Comparison of ENCODE assay signal across 13 cellular contexts in genomic region chr2:227862741-227863588, GRCh38. TPM values are rescaled to one million over a fixed set of nuclear protein-coding genes. Genes with fewer than 3 reads are reported as not detected.
DNase-seq lines count a peak whose midpoint lies in the region; ATAC-seq and TF ChIP-seq lines count a peak whose summit lies in the region.
"Had no signal": no experiment of that assay in that cellular context is flagged by ENCODE, and none has a peak within 500 bp of the region (broad histone marks: within the 10 kb centered on the region; RNA-seq: fewer than 3 reads in every experiment).

No MANE protein-coding gene starts in this region.

- H3K4me3 ChIP-seq in ascending aorta, result no peak overlapping the region
- H3K4me3 ChIP-seq: cardiac muscle cell had no signal

- intact Hi-C loops in ascending aorta (cut with DNase I), result loop anchor here (2.0 kb wide), 1 partner anchor 44 kb away; no protein-coding TSS in a partner anchor

- no peaks in the 10 kb centered on the region for H3K9me3 ChIP-seq in ascending aorta

- no peaks in the 10 kb centered on the region for H3K27me3 ChIP-seq in ascending aorta
- H3K27me3 ChIP-seq: cardiac muscle cell had no signal

- peak overlapping the region; percentile 78 to 80 for H3K27ac ChIP-seq in ascending aorta
- H3K27ac ChIP-seq: cardiac muscle cell, KMS-11, VCaP had no signal

- ATAC-seq in HG03521 (IDR thresholded peaks at IDR 0.05; ENCODE audit: unreplicated experiment) (no peak), HG03460 (IDR thresholded peaks at IDR 0.05; ENCODE audit: unreplicated experiment) (no peak)
- no peak for ATAC-seq in activated T-cell treated with anti-CD3 and anti-CD28 coated beads, Interleukin-2, amount 50 U/mL, for 72 hours (replicated peaks in 1 of 2)
- ATAC-seq: natural killer cell had no signal

- no peak overlapping the region for H3K27ac Mint-ChIP-seq in activated T-cell treated with anti-CD3 and anti-CD28 coated beads, Interleukin-2, amount 50 U/mL, for 72 hours
- H3K27ac Mint-ChIP-seq: B cell, natural killer cell had no signal

- DNase-seq in 8988T (peak; percentile 54), HS-5 (ENCODE audit: low read depth) (peak; percentile 91), ascending aorta (ENCODE audit: low spot score in 2 of 2) (peak in 1 of 2 donors; percentile 84), iPS DF 19.7 (ENCODE audit: low read depth, low spot score) (peak; percentile 73), NAMALWA (ENCODE audit: low spot score) (no peak)
- DNase-seq in activated T-cell treated with anti-CD3 and anti-CD28 coated beads, Interleukin-2, amount 50 U/mL, for 72 hours, result no peak
- DNase-seq: natural killer cell had no signal

- no peaks in the 10 kb centered on the region for H3K36me3 Mint-ChIP-seq in activated T-cell treated with anti-CD3 and anti-CD28 coated beads, Interleukin-2, amount 50 U/mL, for 72 hours (ENCODE audit: insufficient read depth in 2 of 2)
- H3K36me3 Mint-ChIP-seq: natural killer cell had no signal

- no peak overlapping the region for H3K4me3 Mint-ChIP-seq in activated T-cell treated with anti-CD3 and anti-CD28 coated beads, Interleukin-2, amount 50 U/mL, for 72 hours
- H3K4me3 Mint-ChIP-seq: B cell, natural killer cell had no signal

- peaks cover 6% of the 10 kb centered on the region for H3K27me3 Mint-ChIP-seq in activated T-cell treated with anti-CD3 and anti-CD28 coated beads, Interleukin-2, amount 50 U/mL, for 72 hours (ENCODE audit: low read depth)

- no peaks in the 10 kb centered on the region for H3K4me1 Mint-ChIP-seq in activated T-cell treated with anti-CD3 and anti-CD28 coated beads, Interleukin-2, amount 50 U/mL, for 72 hours (ENCODE audit: low read depth)
- H3K4me1 Mint-ChIP-seq: B cell, natural killer cell had no signal

- no peaks in the 10 kb centered on the region for H3K9me3 Mint-ChIP-seq in activated T-cell treated with anti-CD3 and anti-CD28 coated beads, Interleukin-2, amount 50 U/mL, for 72 hours
- H3K9me3 Mint-ChIP-seq: natural killer cell had no signal

- peaks cover 13 to 37% of the 10 kb centered on the region in 2 donors for H3K4me1 ChIP-seq in ascending aorta

- no peaks in the 10 kb centered on the region for H3K36me3 ChIP-seq in ascending aorta
- H3K36me3 ChIP-seq: cardiac muscle cell had no signal

- TF ChIP-seq CTCF in ascending aorta (IDR thresholded peaks at IDR 0.05), result no peak

RNA-seq across cellular contexts. Expression of gene DAW1, which starts 8.5 kb away (rescaled TPM):
- total RNA-seq in ascending aorta, result not detected
- not detected for total RNA-seq in activated T-cell treated with anti-CD3 and anti-CD28 coated beads, Interleukin-2, amount 50 U/mL, for 72 hours
- total RNA-seq: B cell, natural killer cell had no signal

RNA-seq across cellular contexts. Expression of gene CCL20, which starts 49.3 kb away (rescaled TPM):
- total RNA-seq in ascending aorta, result not detected
- 10 to 100 TPM in 1 of 2 donors, 1 to 10 TPM in 1; 1.4 to 21.9 TPM for total RNA-seq in activated T-cell treated with anti-CD3 and anti-CD28 coated beads, Interleukin-2, amount 50 U/mL, for 72 hours
- total RNA-seq: B cell, cardiac muscle cell had no signal

Comparison
In these comparisons a context has a peak if more than half of its experiments do, and no peak if none do; other contexts are left out.
1. DNase-seq: peak in 8988T (single experiment), HS-5 (single experiment) and iPS DF 19.7 (single experiment); none in NAMALWA (single experiment) and activated T-cell treated with anti-CD3 and anti-CD28 coated beads, Interleukin-2, amount 50 U/mL, for 72 hours (0 of 2).